ENCODE assay signal across 23 cellular contexts in the genomic region with DNA sequence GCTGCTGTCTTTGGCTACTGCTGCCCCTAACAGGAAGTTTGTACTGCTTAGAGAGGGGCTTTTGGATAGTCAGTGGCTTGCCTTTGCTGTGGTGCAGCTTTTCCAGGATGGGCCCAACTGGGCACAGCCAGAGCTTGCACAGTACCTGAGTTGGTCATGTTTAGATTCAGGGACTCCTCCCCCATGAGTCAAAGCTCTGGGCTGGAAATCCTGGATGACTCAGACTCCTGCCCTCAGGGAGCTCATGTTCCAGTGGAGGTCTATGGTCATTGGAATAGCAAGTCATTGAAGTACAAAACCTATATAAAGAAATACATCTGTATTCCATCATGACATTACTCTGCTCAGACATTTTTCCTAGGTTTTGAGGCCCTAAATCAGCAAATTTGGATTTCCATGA.
"Had no signal": no experiment of that assay in that cellular context is flagged by ENCODE, and none has a peak within 500 bp of the region (broad histone marks: within the 10 kb centered on the region; RNA-seq: fewer than 3 reads in every experiment).

No MANE protein-coding gene starts in this region.

- ATAC-seq: activated naive CD8-positive, alpha-beta T cell treated with anti-CD3 and anti-CD28 coated beads, Interleukin-2, amount 50 U/mL, for 24 hours; effector memory CD8-positive, alpha-beta T cell; gastroesophageal sphincter; heart left ventricle; left ventricle myocardium superior; naive thymus-derived CD8-positive, alpha-beta T cell had no signal

- H3K4me3 ChIP-seq: cardiac muscle cell, gastroesophageal sphincter, heart left ventricle, prostate gland, right atrium auricular region, suprapubic skin, transverse colon, uterus had no signal

- H3K27me3 ChIP-seq: cardiac muscle cell, gastroesophageal sphincter, right atrium auricular region, suprapubic skin, transverse colon, uterus had no signal

- H3K36me3 ChIP-seq: cardiac muscle cell, gastroesophageal sphincter, heart left ventricle, prostate gland, right atrium auricular region, suprapubic skin, transverse colon, uterus had no signal

- H3K4me1 ChIP-seq: heart left ventricle, prostate gland, right atrium auricular region, suprapubic skin, transverse colon, uterus had no signal

- DNase-seq: activated CD4-positive, alpha-beta memory T cell treated with anti-CD3 and anti-CD28 coated beads, Interleukin-2, amount 10 ng/mL, durations not matched to agents 7 days and 5 days; activated CD4-positive, alpha-beta T cell treated with anti-CD3 and anti-CD28 coated beads for 48 hours; activated CD4-positive, CD25-positive, alpha-beta regulatory T cell; activated naive CD4-positive, alpha-beta T cell treated with anti-CD3 and anti-CD28 coated beads, Interleukin-2, amount 10 ng/mL, durations not matched to agents 7 days and 5 days; activated naive CD8-positive, alpha-beta T cell treated with anti-CD3 and anti-CD28 coated beads, Interleukin-2, amount 50 U/mL, for 24 hours; activated T-cell treated with anti-CD3 and anti-CD28 coated beads, Interleukin-2, amount 50 U/mL, for 24 hours; aorta; effector memory CD8-positive, alpha-beta T cell; heart left ventricle; kidney glomerular epithelial cell; left ventricle myocardium superior; mesenchymal stem cell; naive thymus-derived CD8-positive, alpha-beta T cell; T-helper 1 cell; T-helper 9 cell; transverse colon had no signal

- H3K27ac ChIP-seq: cardiac muscle cell, epithelial cell of prostate, gastroesophageal sphincter, heart left ventricle, prostate gland, right atrium auricular region, suprapubic skin, transverse colon, uterus had no signal

- H3K9me3 ChIP-seq: gastroesophageal sphincter, heart left ventricle, prostate gland, right atrium auricular region, suprapubic skin, transverse colon, uterus had no signal
